In the genomic region with DNA sequence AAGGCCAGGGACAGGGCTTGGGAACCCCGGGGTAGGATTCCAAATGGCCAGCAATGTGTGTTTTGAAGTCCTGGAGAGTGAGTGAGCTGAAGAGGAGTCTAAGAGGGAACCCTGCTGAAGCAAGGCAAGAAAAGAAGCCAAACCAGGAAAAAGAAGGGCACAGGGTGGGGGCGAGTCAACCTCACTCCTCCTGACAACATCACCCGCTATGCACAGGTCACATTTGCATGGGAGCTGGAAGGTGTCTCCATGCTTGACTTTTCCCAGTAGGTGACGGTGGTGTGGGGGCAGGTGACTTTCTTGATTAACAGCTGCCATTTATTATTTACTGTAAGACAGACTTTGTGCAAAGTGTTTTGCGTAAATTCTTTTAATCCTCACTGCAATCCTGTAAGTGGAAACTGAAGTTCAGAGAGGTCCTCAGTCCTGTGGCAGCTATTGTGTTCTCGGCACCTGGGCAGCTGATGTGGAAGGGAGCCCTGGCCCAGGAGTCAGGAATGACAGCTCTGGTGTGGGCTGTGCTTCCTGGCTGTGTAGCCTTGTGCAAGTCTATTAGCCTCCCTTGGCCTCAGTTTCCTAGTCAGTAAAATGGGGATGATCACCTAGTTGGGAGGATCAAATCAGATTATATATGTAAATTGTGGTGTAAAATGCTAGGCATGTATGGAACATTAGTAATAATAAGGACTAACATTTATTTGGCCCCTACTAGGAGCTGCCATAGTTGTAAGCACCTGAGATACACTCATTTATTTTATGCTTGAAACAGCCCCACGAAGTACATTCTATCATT, we compare ENCODE assay signal across 13 cellular contexts.
DNase-seq lines count a peak whose midpoint lies in the region; ATAC-seq and TF ChIP-seq lines count a peak whose summit lies in the region.
"Had no signal": no experiment of that assay in that cellular context is flagged by ENCODE, and none has a peak within 500 bp of the region (broad histone marks: within the 10 kb centered on the region; RNA-seq: fewer than 3 reads in every experiment).

No MANE protein-coding gene starts in this region.

- no peak overlapping the region for H3K4me3 Mint-ChIP-seq in activated CD8-positive, alpha-beta T cell treated with anti-CD3 and anti-CD28 coated beads, Interleukin-2, amount 10 ng/mL, durations not matched to agents 7 days and 5 days
- H3K4me3 Mint-ChIP-seq in memory B cell = peak overlapping the region; percentile 28

- H3K9me3 Mint-ChIP-seq in activated CD8-positive, alpha-beta T cell treated with anti-CD3 and anti-CD28 coated beads, Interleukin-2, amount 10 ng/mL, durations not matched to agents 7 days and 5 days (ENCODE audit: insufficient read depth) = no peaks in the 10 kb centered on the region
- H3K9me3 Mint-ChIP-seq in memory B cell = no peaks in the 10 kb centered on the region

- peaks cover 24% of the 10 kb centered on the region; the same call in 1 of the 2 replicates for H4K20me1 ChIP-seq in BLaER1
- no peaks in the 10 kb centered on the region for H4K20me1 ChIP-seq in DND-41 (ENCODE audit: insufficient read depth, low read length)

- H3K27ac Mint-ChIP-seq in activated CD8-positive, alpha-beta T cell treated with anti-CD3 and anti-CD28 coated beads, Interleukin-2, amount 10 ng/mL, durations not matched to agents 7 days and 5 days = peak overlapping the region; percentile 64
- peak overlapping the region; percentile 29 for H3K27ac Mint-ChIP-seq in memory B cell

- no peak for ATAC-seq in DND-41 (ENCODE audit: insufficient read depth, low read depth)
- no peak for ATAC-seq in activated CD8-positive, alpha-beta T cell treated with anti-CD3 and anti-CD28 coated beads, Interleukin-2, amount 10 ng/mL, durations not matched to agents 7 days and 5 days
- ATAC-seq in memory B cell (ENCODE audit: low read depth) = no peak

- H3K9me3 ChIP-seq in BLaER1 (no peaks in the 10 kb centered on the region), DND-41 (ENCODE audit: insufficient read depth, low read length, severe bottlenecking) (no peaks in the 10 kb centered on the region)
- H3K9me3 ChIP-seq: Caco-2, sigmoid colon, suprapubic skin had no signal

- H3K4me3 ChIP-seq in BLaER1 (peak overlapping the region; percentile 46; the same call in 1 of the 2 replicates), DND-41 (ENCODE audit: low read depth in 1 of 2, low read length in 2 of 2) (no peak overlapping the region)
- H3K4me3 ChIP-seq: sigmoid colon, suprapubic skin had no signal

- DNase-seq in DND-41 = no peak
- DNase-seq in activated CD8-positive, alpha-beta T cell treated with anti-CD3 and anti-CD28 coated beads, Interleukin-2, amount 10 ng/mL, durations not matched to agents 7 days and 5 days = no peak
- DNase-seq in memory B cell (ENCODE audit: low spot score in 2 of 2) = no peak
- DNase-seq in NCI-H2081 (lab: John Stamatoyannopoulos, UW) = no peak
- no peak for DNase-seq in SIG-M5 (lab: John Stamatoyannopoulos, UW)
- no peak for DNase-seq in NK-92 (lab: John Stamatoyannopoulos, UW; ENCODE audit: unreplicated experiment)
- DNase-seq in stimulated activated naive CD4-positive, alpha-beta T cell (lab: John Stamatoyannopoulos, UW) = no peak
- DNase-seq: Caco-2, left cardiac atrium, NCI-H1092, sigmoid colon had no signal

- no peaks in the 10 kb centered on the region for H3K27me3 ChIP-seq in BLaER1
- peaks cover 4% of the 10 kb centered on the region for H3K27me3 ChIP-seq in DND-41 (ENCODE audit: insufficient read depth, low read length, poor library complexity)
- H3K27me3 ChIP-seq: sigmoid colon, suprapubic skin had no signal

- H3K79me2 ChIP-seq in DND-41 (ENCODE audit: insufficient read depth, low read length) = no peaks in the 10 kb centered on the region

- POLR2A ChIA-PET in activated CD8-positive, alpha-beta T cell treated with anti-CD3 and anti-CD28 coated beads, Interleukin-2, amount 10 ng/mL, durations not matched to agents 7 days and 5 days (lab: Charles Lee) = interaction anchor here (0.9 to 1.0 kb wide), 2 partner anchors 10 to 18 kb away, joined by 3 read pairs; no protein-coding TSS in a partner anchor

- TF ChIP-seq CTCF in DND-41 (IDR thresholded peaks at IDR 0.05; ENCODE audit: borderline replicate concordance, extremely low read depth, low read length, poor library complexity, severe bottlenecking) = no peak

- CTCF ChIA-PET in activated CD8-positive, alpha-beta T cell treated with anti-CD3 and anti-CD28 coated beads, Interleukin-2, amount 10 ng/mL, durations not matched to agents 7 days and 5 days (lab: Charles Lee) = interaction anchor here (1.0 to 7.5 kb wide), 9 partner anchors 11 to 79 kb away, joined by 3 to 64 read pairs (median 3); no protein-coding TSS in a partner anchor

- peak overlapping the region; percentile 0; the same call in 1 of the 2 replicates for H2AFZ ChIP-seq in DND-41 (ENCODE audit: low read depth, low read length)

- peak overlapping the region; percentile 74 for H3K9ac ChIP-seq in BLaER1
- no peak overlapping the region for H3K9ac ChIP-seq in DND-41 (ENCODE audit: low read depth, low read length)

- H3K27me3 Mint-ChIP-seq in activated CD8-positive, alpha-beta T cell treated with anti-CD3 and anti-CD28 coated beads, Interleukin-2, amount 10 ng/mL, durations not matched to agents 7 days and 5 days (ENCODE audit: low read depth) = peaks cover 6% of the 10 kb centered on the region
- H3K27me3 Mint-ChIP-seq in memory B cell = peaks cover 3% of the 10 kb centered on the region

- H3K36me3 Mint-ChIP-seq in activated CD8-positive, alpha-beta T cell treated with anti-CD3 and anti-CD28 coated beads, Interleukin-2, amount 10 ng/mL, durations not matched to agents 7 days and 5 days (ENCODE audit: low read depth) = no peaks in the 10 kb centered on the region
- no peaks in the 10 kb centered on the region for H3K36me3 Mint-ChIP-seq in memory B cell

- H3K36me3 ChIP-seq in BLaER1 (peaks cover 42% of the 10 kb centered on the region), DND-41 (ENCODE audit: insufficient read depth, low read length) (no peaks in the 10 kb centered on the region)
- H3K36me3 ChIP-seq: sigmoid colon, suprapubic skin had no signal

- peaks cover 63% of the 10 kb centered on the region for H3K4me1 Mint-ChIP-seq in activated CD8-positive, alpha-beta T cell treated with anti-CD3 and anti-CD28 coated beads, Interleukin-2, amount 10 ng/mL, durations not matched to agents 7 days and 5 days (ENCODE audit: low read depth)
- peaks cover 20% of the 10 kb centered on the region for H3K4me1 Mint-ChIP-seq in memory B cell

- H3K27ac ChIP-seq in BLaER1 (peak overlapping the region; percentile 85), DND-41 (ENCODE audit: low read length) (no peak overlapping the region)
- H3K27ac ChIP-seq: suprapubic skin had no signal

- H3K4me2 ChIP-seq in BLaER1 = peak overlapping the region; percentile 95
- no peak overlapping the region for H3K4me2 ChIP-seq in DND-41 (ENCODE audit: insufficient read depth, low read length)

- H3K4me1 ChIP-seq in BLaER1 = peaks cover 100% of the 10 kb centered on the region
- H3K4me1 ChIP-seq in DND-41 (ENCODE audit: insufficient read depth, low read length) = peaks cover 20% of the 10 kb centered on the region
